1 cellular context compared by ENCODE assay signal in the genomic region with DNA sequence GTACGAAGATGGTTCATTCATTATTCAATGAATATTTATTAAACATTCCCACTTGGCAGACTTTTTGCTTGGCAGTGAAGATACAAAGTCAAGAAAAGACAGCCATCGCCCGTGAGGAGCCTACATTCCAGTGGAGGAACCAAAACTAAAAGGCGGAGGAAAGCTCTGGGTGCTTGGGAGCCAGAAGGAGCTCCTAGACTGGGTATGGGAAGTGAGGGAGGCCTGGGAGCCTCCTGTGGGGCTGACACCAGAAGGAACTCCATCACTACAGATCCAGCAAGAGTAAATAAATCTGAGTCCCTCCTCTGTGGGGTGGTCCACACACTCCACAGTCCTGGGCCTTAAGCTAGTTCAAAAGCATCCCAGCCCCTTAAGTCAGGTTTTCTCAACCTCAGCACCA.
TF ChIP-seq lines count a peak whose summit lies in the region.

No MANE protein-coding gene starts in this region.

TF ChIP-seq in SK-N-SH treated with all-trans-retinoic acid at 6 μM for 48 hours, 23 proteins besides CTCF, POLR2A, EP300 and RAD21 (continued from another document):
- TF ChIP-seq ZNF565 (CRISPR knock-in tag; conservative IDR thresholded peaks at IDR 0.05; ENCODE audit: low read depth): no peak
- TF ChIP-seq ZFP30 (CRISPR knock-in tag; IDR thresholded peaks at IDR 0.05): no peak
- TF ChIP-seq ZNF70 (CRISPR knock-in tag; IDR thresholded peaks at IDR 0.05): no peak
- no peak for TF ChIP-seq ESRRG (CRISPR knock-in tag; IDR thresholded peaks at IDR 0.05)
- no peak for TF ChIP-seq CSRNP3 (CRISPR knock-in tag; IDR thresholded peaks at IDR 0.05)
- no peak for TF ChIP-seq ZFP3 (CRISPR knock-in tag; IDR thresholded peaks at IDR 0.05)
- TF ChIP-seq ZC3H10 (CRISPR knock-in tag; IDR thresholded peaks at IDR 0.05): no peak
- TF ChIP-seq, protein P1, sequence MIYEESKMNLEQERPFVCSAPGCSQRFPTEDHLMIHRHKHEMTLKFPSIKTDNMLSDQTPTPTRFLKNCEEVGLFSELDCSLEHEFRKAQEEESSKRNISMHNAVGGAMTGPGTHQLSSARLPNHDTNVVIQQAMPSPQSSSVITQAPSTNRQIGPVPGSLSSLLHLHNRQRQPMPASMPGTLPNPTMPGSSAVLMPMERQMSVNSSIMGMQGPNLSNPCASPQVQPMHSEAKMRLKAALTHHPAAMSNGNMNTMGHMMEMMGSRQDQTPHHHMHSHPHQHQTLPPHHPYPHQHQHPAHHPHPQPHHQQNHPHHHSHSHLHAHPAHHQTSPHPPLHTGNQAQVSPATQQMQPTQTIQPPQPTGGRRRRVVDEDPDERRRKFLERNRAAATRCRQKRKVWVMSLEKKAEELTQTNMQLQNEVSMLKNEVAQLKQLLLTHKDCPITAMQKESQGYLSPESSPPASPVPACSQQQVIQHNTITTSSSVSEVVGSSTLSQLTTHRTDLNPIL (CRISPR knock-in tag; IDR thresholded peaks at IDR 0.05; ENCODE audit: low read depth): no peak
- TF ChIP-seq ISL1 (CRISPR knock-in tag; IDR thresholded peaks at IDR 0.05): no peak
